8 cellular contexts compared by ENCODE assay signal in the genomic region with DNA sequence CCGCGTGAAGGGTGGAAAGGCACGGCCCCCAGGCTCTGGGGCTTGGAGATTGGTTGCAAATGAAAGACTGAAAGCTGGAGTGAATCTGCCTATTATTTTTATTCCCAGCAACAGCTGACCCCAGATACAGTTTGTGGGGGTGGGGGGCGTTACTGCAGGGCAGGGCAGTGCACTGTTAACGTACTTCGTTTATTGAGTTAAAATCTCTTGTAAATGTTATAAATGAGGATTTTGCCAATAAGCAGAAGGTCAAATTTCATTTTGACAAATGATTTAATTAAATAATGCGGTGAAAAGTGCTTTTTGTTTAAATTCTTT. TPM values are rescaled to one million over a fixed set of nuclear protein-coding genes. Genes with fewer than 3 reads are reported as not detected.
DNase-seq lines count a peak whose midpoint lies in the region; ATAC-seq, FAIRE-seq and TF ChIP-seq lines count a peak whose summit lies in the region.

No MANE protein-coding gene starts in this region.

- H3K18ac ChIP-seq in H1 (ENCODE audit: extremely low read depth, low read length) = no peak overlapping the region

- no peak overlapping the region for H3K23ac ChIP-seq in H1 (ENCODE audit: insufficient read length)

- 0 out of 2 replicates have a peak, but pooled peaks cover 4% of the 10 kb centered on the region for H3K23me2 ChIP-seq in H1 (ENCODE audit: low read depth, low read length)

- peaks cover 6% of the 10 kb centered on the region for H3K79me1 ChIP-seq in H1 (ENCODE audit: low read depth, low read length)

- ATAC-seq in GM18858 (IDR thresholded peaks at IDR 0.05; ENCODE audit: unreplicated experiment) = no peak

- H3K4me3 Mint-ChIP-seq in neural crest cell = peak overlapping the region; percentile 99

- WGBS in H1 (ENCODE audit: extremely low coverage in 1 of 2, insufficient coverage in 1 of 2, insufficient read length in 1 of 2, insufficient replicate concordance in 2 of 2, low coverage in 1 of 2, low lambda C conversion rate in 2 of 2, missing lambda C conversion rate in 1 of 2), 2 experiments = 3% methylated on average over 7 of the region's 7 CpGs; no CpG with 5 or more reads in 1 of the 2 experiments

- peak overlapping the region; percentile 95 for H3K27ac ChIP-seq in C4-2B
- peak overlapping the region; percentile 88 for H3K27ac ChIP-seq in OCI-LY3 (ENCODE audit: low read length)
- peak overlapping the region; percentile 88; the same call in 1 of the 2 replicates for H3K27ac ChIP-seq in H1 (ENCODE audit: low read depth, low read length)

- H3K4me3 ChIP-seq in OCI-LY3 (ENCODE audit: low read length) (peak overlapping the region; percentile 84), H1 (ENCODE audit: extremely low read depth in 1 of 4, insufficient read depth in 2 of 4, low read depth in 3 of 4, low read length in 4 of 4) (peak overlapping the region; percentile 64 to 97 (median 78); a peak in 7 of 8 replicates)

- H4K8ac ChIP-seq in H1 (ENCODE audit: extremely low read depth, insufficient read depth, low read length) = no peak overlapping the region

- no peaks in the 10 kb centered on the region for H3K36me3 ChIP-seq in OCI-LY3 (replicated peaks; ENCODE audit: low read depth, low read length)
- no peaks in the 10 kb centered on the region; a peak in 2 of 8 replicates for H3K36me3 ChIP-seq in H1 (ENCODE audit: control insufficient read depth in 2 of 4, insufficient read depth in 4 of 4, low read length in 3 of 4)

- CTCF ChIA-PET in H1 (lab: Charles Lee; ENCODE audit: partially characterized antibody) = interaction anchor here (1.1 kb wide), 1 partner anchor 8 kb away, joined by 4 read pairs; no protein-coding TSS in a partner anchor

- POLR2A ChIA-PET in H1 (lab: Charles Lee; ENCODE audit: partially characterized antibody) = interaction anchor here (0.6 to 3.7 kb wide), 14 partner anchors 10 to 282 kb away, joined by 3 to 36 read pairs (median 5); a partner anchor contains a TSS

- H3K9ac ChIP-seq in OCI-LY3 (ENCODE audit: low read length) = peak overlapping the region; percentile 93
- H3K9ac ChIP-seq in H1 (replicated peaks in 1 of 4; ENCODE audit: extremely low read depth in 1 of 4, low read depth in 3 of 4, low read length in 3 of 4) = peak overlapping the region in 3 of 4 experiments; percentile 69 to 88 (median 88); a peak in 6 of 7 replicates

- no peak overlapping the region for H2BK120ac ChIP-seq in H1 (replicated peaks; ENCODE audit: low read depth, low read length)

- no peaks in the 10 kb centered on the region for H3K27me3 ChIP-seq in OCI-LY3 (ENCODE audit: low read depth, low read length)
- no peaks in the 10 kb centered on the region for H3K27me3 ChIP-seq in H1 (replicated peaks in 1 of 4; ENCODE audit: control insufficient read depth in 3 of 4, extremely low read depth in 1 of 4, insufficient read depth in 3 of 4, low read length in 3 of 4)

- H3K56ac ChIP-seq in H1 (replicated peaks; ENCODE audit: insufficient read length, low read depth, low read length) = peak overlapping the region; percentile 43

- H2BK15ac ChIP-seq in H1 (ENCODE audit: low read length) = no peak overlapping the region

- peak overlapping the region; percentile 82 for H2AFZ ChIP-seq in OCI-LY3 (ENCODE audit: low read depth, low read length)
- H2AFZ ChIP-seq in H1 (ENCODE audit: low read length) = no peak overlapping the region

- peak overlapping the region; percentile 79 for H4K5ac ChIP-seq in H1 (ENCODE audit: insufficient read length, low read depth, low read length)

- H3K14ac ChIP-seq in H1 (ENCODE audit: insufficient read length) = no peak overlapping the region

- H3K4me2 ChIP-seq in OCI-LY3 (ENCODE audit: low read length) (peak overlapping the region; percentile 75), H1 (ENCODE audit: insufficient read depth in 1 of 2, low read depth in 2 of 2, low read length in 2 of 2) (peak overlapping the region; percentile 73 to 77)

- TF ChIP-seq CTCF in C4-2B (conservative IDR thresholded peaks at IDR 0.05) (no peak), OCI-LY3 (IDR thresholded peaks at IDR 0.05; ENCODE audit: low read depth, low read length) (no peak), H1 (IDR thresholded peaks at IDR 0.05; ENCODE audit: control extremely low read depth in 1 of 3, insufficient read depth in 1 of 3, low read depth in 1 of 3, low read length in 3 of 3) (no peak), neural crest cell (conservative IDR thresholded peaks at IDR 0.05) (no peak)

- no peak for TF ChIP-seq POLR2A in H1 (IDR thresholded peaks at IDR 0.05; ENCODE audit: control extremely low read depth in 1 of 2, low read depth in 2 of 2, low read length in 2 of 2)

- no peak overlapping the region for H3K4ac ChIP-seq in H1 (replicated peaks; ENCODE audit: insufficient read length, low read depth, low read length)

- H3K79me2 ChIP-seq in OCI-LY3 (ENCODE audit: low read length) = peaks cover 46% of the 10 kb centered on the region
- H3K79me2 ChIP-seq in H1 (ENCODE audit: control insufficient read depth in 1 of 2, insufficient read depth in 2 of 2, low read length in 2 of 2) = peaks cover 19 to 42% of the 10 kb centered on the region in 2 experiments

- peak overlapping the region; percentile 82 for H3K27ac Mint-ChIP-seq in neural crest cell (ENCODE audit: unreplicated experiment)

- peaks cover 50% of the 10 kb centered on the region for H3K4me1 Mint-ChIP-seq in neural crest cell

- no peak overlapping the region for H2BK12ac ChIP-seq in H1 (ENCODE audit: low read depth, low read length)

- H3K9me3 Mint-ChIP-seq in neural crest cell = no peaks in the 10 kb centered on the region

- H3K9me3 ChIP-seq in OCI-LY3 (ENCODE audit: insufficient read depth, low read length) (no peaks in the 10 kb centered on the region), H1 (ENCODE audit: insufficient read depth in 2 of 2, low read depth in 1 of 2, low read length in 1 of 2) (no peaks in the 10 kb centered on the region; a peak in 1 of 4 replicates)

- no peak overlapping the region for H2BK5ac ChIP-seq in H1 (ENCODE audit: low read depth, low read length)

- TF ChIP-seq RAD21 in H1 (IDR thresholded peaks at IDR 0.05 in 1 of 2, conservative IDR thresholded peaks at IDR 0.05 in 1 of 2; ENCODE audit: low read depth in 2 of 2, low read length in 2 of 2) = 0 out of 4 replicates have a peak, but pooled peaks of 1 of the 2 experiments have one; percentile 1

- no peaks in the 10 kb centered on the region for H3K36me3 Mint-ChIP-seq in neural crest cell (ENCODE audit: low read depth)

- no peak for TF ChIP-seq EP300 in H1 (IDR thresholded peaks at IDR 0.05; ENCODE audit: borderline replicate concordance in 1 of 2, low read depth in 2 of 2, low read length in 2 of 2)

- H3K27me3 Mint-ChIP-seq in neural crest cell (ENCODE audit: low read depth) = no peaks in the 10 kb centered on the region

- H4K91ac ChIP-seq in H1 (replicated peaks; ENCODE audit: insufficient read length, low read length) = no peak overlapping the region

- H2AK5ac ChIP-seq in H1 (ENCODE audit: low read depth, low read length) = no peak overlapping the region

- no peak overlapping the region for H2BK20ac ChIP-seq in H1 (ENCODE audit: low read length)

- H4K20me1 ChIP-seq in OCI-LY3 (ENCODE audit: insufficient read depth, low read length) (no peaks in the 10 kb centered on the region; the same call in 1 of the 2 replicates), H1 (replicated peaks in 1 of 2; ENCODE audit: control insufficient read depth in 1 of 2, insufficient read depth in 2 of 2, low read length in 2 of 2) (peaks cover 2 to 8% of the 10 kb centered on the region in 2 experiments)

- FAIRE-seq in H1 (lab: Jason Lieb, UNC) = no peak

- H3K4me1 ChIP-seq in OCI-LY3 (ENCODE audit: low read length) (peaks cover 10% of the 10 kb centered on the region), H1 (replicated peaks in 1 of 4; ENCODE audit: control insufficient read depth in 3 of 4, insufficient read depth in 4 of 4, low read length in 3 of 4) (peaks cover 0 to 3% (median 1%) of the 10 kb centered on the region in 4 experiments; a peak in 2 of 7 replicates)

- no peak for DNase-seq in H1 (ENCODE audit: low read depth in 1 of 2, low spot score in 2 of 2)
- no peak for DNase-seq in neural crest cell (ENCODE audit: low read depth, low spot score)
- DNase-seq in DMS114 treated with DMSO at 0.1 percent for 48 hours (lab: John Stamatoyannopoulos, UW; ENCODE audit: unreplicated experiment) = no peak
- DNase-seq in NCI-H2171 (lab: John Stamatoyannopoulos, UW) = no peak
- DNase-seq in NCI-H82 treated with DMSO at 0.1 percent for 48 hours (lab: John Stamatoyannopoulos, UW; ENCODE audit: unreplicated experiment) = no peak

TF ChIP-seq in H1, 55 proteins besides CTCF, POLR2A, EP300 and RAD21 (continues in another document):
- TF ChIP-seq CHD2 (IDR thresholded peaks at IDR 0.05; ENCODE audit: low read length) = no peak
- TF ChIP-seq RFX5 (IDR thresholded peaks at IDR 0.05; ENCODE audit: borderline replicate concordance, low read depth, low read length) = 0 out of 2 replicates have a peak, but pooled peaks have one; percentile 46
- no peak for TF ChIP-seq SRF (IDR thresholded peaks at IDR 0.05; ENCODE audit: low read depth, low read length)
- TF ChIP-seq TAF7 (optimal IDR thresholded peaks at IDR 0.05; ENCODE audit: borderline replicate concordance, low read depth, low read length) = no peak
- no peak for TF ChIP-seq TEAD4 (IDR thresholded peaks at IDR 0.05; ENCODE audit: low read depth, low read length)
- TF ChIP-seq HDAC2 (IDR thresholded peaks at IDR 0.05; ENCODE audit: borderline replicate concordance in 1 of 2, low read depth in 2 of 2, low read length in 2 of 2) = no peak
- TF ChIP-seq SAP30 (IDR thresholded peaks at IDR 0.05; ENCODE audit: insufficient read depth, insufficient replicate concordance, low read length) = no peak
- TF ChIP-seq SP2 (IDR thresholded peaks at IDR 0.05; ENCODE audit: low read length) = no peak
- no peak for TF ChIP-seq BACH1 (IDR thresholded peaks at IDR 0.05; ENCODE audit: low read length)
- TF ChIP-seq FOSL1 (IDR thresholded peaks at IDR 0.05; ENCODE audit: insufficient read depth, low read depth, low read length) = no peak
- TF ChIP-seq TAF1 (IDR thresholded peaks at IDR 0.05; ENCODE audit: low read depth, low read length) = no peak
- TF ChIP-seq CBX8 (IDR thresholded peaks at IDR 0.05; ENCODE audit: borderline replicate concordance, low read depth, low read length) = no peak
- TF ChIP-seq TBP (IDR thresholded peaks at IDR 0.05; ENCODE audit: low read depth, low read length) = peak; percentile 5; the same call in 1 of the 2 replicates

RNA-seq across cellular contexts. Expression of a gene that starts 1.0 kb away (rescaled TPM):
- total RNA-seq in H1 (2021; fragmentation: NEBNext Ultra II Directional; extraction: Animal tissue kit (Norgen Biotek cat#: 25700)) = 68.1 and 71.6 TPM in 2 replicates
- polyA plus RNA-seq in H1 (2011; rRNA removed) = 43.5 and 45.7 TPM in 2 replicates
- 50.8 TPM for polyA plus RNA-seq in H1 (2011; cell fraction: cytosol; rRNA removed)
- 41.0 TPM for polyA plus RNA-seq in H1 (2011; cell fraction: nucleus; rRNA removed)
- polyA plus RNA-seq in H1 (2012, experiment 1 of 2) = 45.0 to 83.4 TPM (median 50.5 TPM) in 4 replicates
- 41.8 TPM for polyA plus RNA-seq in H1 (2012, experiment 2 of 2)
- 40.8 TPM for polyA plus RNA-seq in H1 (2013, experiment 1 of 2)
- polyA plus RNA-seq in H1 (2013, experiment 2 of 2) = 40.0 TPM
- polyA minus RNA-seq in H1 (2011; rRNA and poly(A)+ RNA removed) = 49.8 and 61.5 TPM in 2 replicates
- 37.8 TPM for polyA minus RNA-seq in H1 (2011; cell fraction: cytosol; rRNA and poly(A)+ RNA removed)
- 50.1 TPM for polyA minus RNA-seq in H1 (2011; cell fraction: nucleus; rRNA and poly(A)+ RNA removed)
- 41.1 and 43.5 TPM in 2 replicates for total RNA-seq in neural crest cell
